Comparison of ENCODE assay signal across 25 cellular contexts in the genomic region with DNA sequence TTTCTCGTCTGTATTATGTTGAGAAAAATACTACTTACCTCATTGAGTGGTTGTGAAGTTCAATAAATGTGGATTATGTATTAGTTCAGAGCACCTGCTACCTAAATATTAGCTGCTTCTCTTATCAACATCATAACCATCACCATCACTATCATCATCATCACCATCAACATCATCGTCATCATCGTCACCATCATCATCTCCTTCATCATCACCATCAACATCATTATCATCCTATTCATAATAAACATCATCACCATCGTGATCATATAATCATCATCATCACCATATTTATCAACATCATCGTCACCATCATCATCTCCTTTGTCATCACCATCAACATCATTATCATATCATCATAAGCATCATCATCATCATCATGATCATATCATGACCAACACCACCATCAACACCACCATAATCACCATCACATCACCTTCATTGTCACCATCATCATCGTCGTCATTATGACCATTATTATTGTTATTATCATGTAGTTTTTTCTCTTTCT.
DNase-seq lines count a peak whose midpoint lies in the region; ATAC-seq, FAIRE-seq and TF ChIP-seq lines count a peak whose summit lies in the region.
"Had no signal": no experiment of that assay in that cellular context is flagged by ENCODE, and none has a peak within 500 bp of the region (broad histone marks: within the 10 kb centered on the region; RNA-seq: fewer than 3 reads in every experiment).

No MANE protein-coding gene starts in this region.

- in situ Hi-C loops in HepG2 (cut with HindIII; ENCODE audit: extremely low pct_ligation_motif_present, low pct_unique_long_range_greater_than_20kb) (no loop called here), K562 (cut with MboI) (no loop called here)

- H3K9me3 ChIP-seq in HepG2 (ENCODE audit: low read length): no peaks in the 10 kb centered on the region
- no peaks in the 10 kb centered on the region for H3K9me3 ChIP-seq in right lobe of liver
- H3K9me3 ChIP-seq in HEK293 (ENCODE audit: control insufficient read depth, insufficient read depth, low read depth, low read length): no peaks in the 10 kb centered on the region
- no peaks in the 10 kb centered on the region for H3K9me3 ChIP-seq in K562 (replicated peaks; ENCODE audit: control insufficient read depth, insufficient read depth, low read depth, low read length)
- H3K9me3 ChIP-seq in effector memory CD4-positive, alpha-beta T cell (ENCODE audit: control insufficient read depth, low read length): no peaks in the 10 kb centered on the region
- H3K9me3 ChIP-seq: A549; BLaER1 treated with 17β-estradiol and CSF1 and Interleukin-3, amounts not matched to agents 10 nM and 100 nM; Caco-2 had no signal

- H4K20me1 ChIP-seq in HepG2 (ENCODE audit: insufficient read depth, low read length) (no peaks in the 10 kb centered on the region), K562 (replicated peaks; ENCODE audit: control insufficient read depth, insufficient read depth, low read length) (no peaks in the 10 kb centered on the region)
- H4K20me1 ChIP-seq: BLaER1 treated with 17β-estradiol and CSF1 and Interleukin-3, amounts not matched to agents 10 nM and 100 nM had no signal

- no peaks in the 10 kb centered on the region for H3K79me2 ChIP-seq in HepG2 (ENCODE audit: insufficient read depth, low read length)
- H3K79me2 ChIP-seq in K562 (ENCODE audit: control insufficient read depth, insufficient read depth, low read length): no peaks in the 10 kb centered on the region

- TF ChIP-seq POLR2A in HepG2 (IDR thresholded peaks at IDR 0.05; ENCODE audit: insufficient read depth in 1 of 2, low read depth in 2 of 2, low read length in 2 of 2) (no peak), right lobe of liver (IDR thresholded peaks at IDR 0.05) (no peak), K562 (conservative IDR thresholded peaks at IDR 0.05) (no peak)

- TF ChIP-seq EP300 in HepG2 (IDR thresholded peaks at IDR 0.05; ENCODE audit: low read depth in 2 of 2, low read length in 2 of 2): no peak
- no peak for TF ChIP-seq EP300 in HepG2 (CRISPR knock-in tag; IDR thresholded peaks at IDR 0.05; ENCODE audit: borderline replicate concordance)
- TF ChIP-seq EP300 in K562 (IDR thresholded peaks at IDR 0.05; ENCODE audit: low read length): no peak

- H3K9me1 ChIP-seq in K562 (ENCODE audit: control insufficient read depth, insufficient read depth, low read length): no peaks in the 10 kb centered on the region

- H3K36me3 ChIP-seq in HepG2 (replicated peaks in 1 of 2; ENCODE audit: control insufficient read depth in 1 of 2, insufficient read depth in 2 of 2, low read length in 2 of 2) (no peaks in the 10 kb centered on the region), right lobe of liver (no peaks in the 10 kb centered on the region), HEK293 (ENCODE audit: control insufficient read depth in 2 of 2, insufficient read depth in 1 of 2, low read length in 2 of 2) (no peaks in the 10 kb centered on the region), K562 (ENCODE audit: control insufficient read depth, insufficient read depth, low read length) (no peaks in the 10 kb centered on the region)
- H3K36me3 ChIP-seq in effector memory CD4-positive, alpha-beta T cell (ENCODE audit: control insufficient read depth, insufficient read depth, low read length): no peaks in the 10 kb centered on the region
- H3K36me3 ChIP-seq: BLaER1 treated with 17β-estradiol and CSF1 and Interleukin-3, amounts not matched to agents 10 nM and 100 nM had no signal

- BruUV-seq in HepG2 (replicated peaks; lab: Mats Ljungman, UMichigan): no TSS peak
- no TSS peak for BruUV-seq in K562 (replicated peaks; lab: Mats Ljungman, UMichigan)

- no peak overlapping the region for H3K4me3 ChIP-seq in HepG2 (replicated peaks in 1 of 3; ENCODE audit: insufficient read depth in 1 of 3, low read depth in 2 of 3, low read length in 3 of 3)
- H3K4me3 ChIP-seq in right lobe of liver: no peak overlapping the region
- H3K4me3 ChIP-seq in HEK293 (ENCODE audit: low read depth, low read length): no peak overlapping the region
- H3K4me3 ChIP-seq in K562: no peak overlapping the region
- H3K4me3 ChIP-seq in effector memory CD4-positive, alpha-beta T cell (ENCODE audit: insufficient read depth, low read depth, low read length, poor library complexity, severe bottlenecking): no peak overlapping the region
- H3K4me3 ChIP-seq: A549; BLaER1 treated with 17β-estradiol and CSF1 and Interleukin-3, amounts not matched to agents 10 nM and 100 nM; GM12878 had no signal

- H3K4me1 ChIP-seq in HepG2 (ENCODE audit: insufficient read depth, low read length) (no peaks in the 10 kb centered on the region), right lobe of liver (no peaks in the 10 kb centered on the region), HEK293 (ENCODE audit: control insufficient read depth, insufficient read depth, low read length) (no peaks in the 10 kb centered on the region), K562 (replicated peaks in 1 of 2; ENCODE audit: control insufficient read depth in 2 of 2, insufficient read depth in 2 of 2, low read length in 2 of 2) (no peaks in the 10 kb centered on the region), foreskin keratinocyte (no peaks in the 10 kb centered on the region)
- no peaks in the 10 kb centered on the region for H3K4me1 ChIP-seq in effector memory CD4-positive, alpha-beta T cell (ENCODE audit: control insufficient read depth, insufficient read depth, low read length, poor library complexity, severe bottlenecking)
- H3K4me1 ChIP-seq: A549, Caco-2 had no signal

- DNase-seq in HepG2 (ENCODE audit: low spot score): no peak
- DNase-seq in right lobe of liver: no peak
- DNase-seq in K562 (ENCODE audit: extremely low read depth in 1 of 4, low spot score in 3 of 4): no peak
- no peak for DNase-seq in urothelium cell line (ENCODE audit: low spot score)
- DNase-seq in effector memory CD4-positive, alpha-beta T cell: no peak
- DNase-seq in foreskin keratinocyte: no peak
- DNase-seq: AML-193; Caco-2; Calu3; CD4-positive, alpha-beta T cell; CD8-positive, alpha-beta T cell; DMS 273 treated with DMSO at 0.1 percent for 48 hours; DMS153; DMS53; DMS79; DND-41; EL; GDM1 had no signal

- intact Hi-C loops in HepG2 (cut with micrococcal nuclease; ENCODE audit: unreplicated experiment) (no loop called here), right lobe of liver (cut with DNase I) (no loop called here), K562 (cut with micrococcal nuclease) (no loop called here)

- H3K9ac ChIP-seq in HepG2 (ENCODE audit: insufficient read depth, low read depth, low read length) (no peak overlapping the region), K562 (ENCODE audit: insufficient read depth in 1 of 2, low read depth in 2 of 2, low read length in 2 of 2) (no peak overlapping the region)
- H3K9ac ChIP-seq: BLaER1 treated with 17β-estradiol and CSF1 and Interleukin-3, amounts not matched to agents 10 nM and 100 nM had no signal

- H3K27me3 ChIP-seq in HepG2 (ENCODE audit: control insufficient read depth in 1 of 2, insufficient read depth in 2 of 2, low read length in 2 of 2) (no peaks in the 10 kb centered on the region; a peak in 1 of 5 replicates), right lobe of liver (no peaks in the 10 kb centered on the region), K562 (ENCODE audit: control insufficient read depth in 2 of 2, insufficient read depth in 2 of 2, low read length in 2 of 2) (no peaks in the 10 kb centered on the region; a peak in 1 of 5 replicates), foreskin keratinocyte (no peaks in the 10 kb centered on the region)
- H3K27me3 ChIP-seq in effector memory CD4-positive, alpha-beta T cell (replicated peaks; ENCODE audit: control insufficient read depth, insufficient read depth, low read length, poor library complexity, severe bottlenecking): no peaks in the 10 kb centered on the region
- H3K27me3 ChIP-seq: BLaER1 treated with 17β-estradiol and CSF1 and Interleukin-3, amounts not matched to agents 10 nM and 100 nM had no signal

- H3K4me2 ChIP-seq in HepG2 (ENCODE audit: low read depth, low read length) (no peak overlapping the region), K562 (ENCODE audit: insufficient read depth, low read length) (no peak overlapping the region)
- H3K4me2 ChIP-seq: A549; BLaER1 treated with 17β-estradiol and CSF1 and Interleukin-3, amounts not matched to agents 10 nM and 100 nM had no signal

- FAIRE-seq in HepG2 (lab: Jason Lieb, UNC): no peak
- no peak for FAIRE-seq in K562 (lab: Jason Lieb, UNC)
- peak; percentile 96 for FAIRE-seq in urothelium cell line (lab: Jason Lieb, UNC)
- FAIRE-seq: A549, GM12878 had no signal

- 1% methylated on average over 7 of the region's 7 CpGs for WGBS in HepG2 (ENCODE audit: low lambda C conversion rate)
- WGBS in right lobe of liver (ENCODE audit: insufficient coverage, low coverage, low lambda C conversion rate, missing lambda C conversion rate): 65% methylated on average over 7 of the region's 7 CpGs
- WGBS in K562 (ENCODE audit: insufficient coverage, low coverage, missing lambda C conversion rate): under 1% methylated on average over 7 of the region's 7 CpGs

- no peak for TF ChIP-seq RAD21 in HepG2 (CRISPR knock-in tag; IDR thresholded peaks at IDR 0.05)
- TF ChIP-seq RAD21 in K562 (CRISPR knock-in tag; conservative IDR thresholded peaks at IDR 0.05 in 1 of 2, IDR thresholded peaks at IDR 0.05 in 1 of 2): no peak

- H2AFZ ChIP-seq in HepG2 (ENCODE audit: low read length): no peak overlapping the region
- no peak overlapping the region for H2AFZ ChIP-seq in K562 (ENCODE audit: low read depth, low read length)

- ATAC-seq in HepG2 (no peak), right lobe of liver (no peak), K562 (no peak), HG03135 (IDR thresholded peaks at IDR 0.05; ENCODE audit: unreplicated experiment) (no peak), foreskin keratinocyte (no peak)
- ATAC-seq: A549; CD8-positive, alpha-beta T cell; GM12878 had no signal

- H3K27ac ChIP-seq in HepG2 (ENCODE audit: extremely low read length, insufficient read depth, low read length): no peak overlapping the region
- no peak overlapping the region for H3K27ac ChIP-seq in right lobe of liver
- H3K27ac ChIP-seq in HEK293 (ENCODE audit: extremely low read depth, low read depth, low read length): no peak overlapping the region
- H3K27ac ChIP-seq in K562 (ENCODE audit: extremely low read depth, low read depth, low read length): no peak overlapping the region
- H3K27ac ChIP-seq in effector memory CD4-positive, alpha-beta T cell (ENCODE audit: insufficient read depth, low read length, poor library complexity, severe bottlenecking): no peak overlapping the region
- H3K27ac ChIP-seq in foreskin keratinocyte: no peak overlapping the region
- H3K27ac ChIP-seq: 22Rv1; A549; BLaER1 treated with 17β-estradiol and CSF1 and Interleukin-3, amounts not matched to agents 10 nM and 100 nM; C4-2B had no signal

- TF ChIP-seq CTCF in HepG2 (CRISPR knock-in tag; IDR thresholded peaks at IDR 0.05) (no peak), right lobe of liver (IDR thresholded peaks at IDR 0.05) (no peak), HEK293 (tag by site-specific recombination; IDR thresholded peaks at IDR 0.05) (no peak), K562 (IDR thresholded peaks at IDR 0.05 in 2 of 3, conservative IDR thresholded peaks at IDR 0.05 in 1 of 3; ENCODE audit: insufficient read depth in 2 of 3, low read depth in 1 of 3, low read length in 3 of 3) (no peak), foreskin keratinocyte (conservative IDR thresholded peaks at IDR 0.05) (no peak)

- CTCF ChIA-PET in HepG2 (lab: Yijun Ruan, JAX; ENCODE audit: low intra/inter-chr PET ratio, low total read pairs) (no interaction called here), HEK293 (lab: Yijun Ruan, JAX) (no interaction called here), K562 (lab: Yijun Ruan, JAX; ENCODE audit: low intra/inter-chr PET ratio) (no interaction called here)

- POLR2A ChIA-PET in HepG2 (lab: Yijun Ruan, JAX): no interaction called here
- POLR2A ChIA-PET in HEK293 (lab: Yijun Ruan, JAX): no interaction called here
- POLR2A ChIA-PET in K562 (lab: Yijun Ruan, JAX): no interaction called here
